12 cellular contexts compared by ENCODE assay signal in genomic region chr20:49179368-49180277, GRCh38. TPM values are rescaled to one million over a fixed set of nuclear protein-coding genes. Genes with fewer than 3 reads are reported as not detected.
DNase-seq lines count a peak whose midpoint lies in the region; ATAC-seq and TF ChIP-seq lines count a peak whose summit lies in the region.
"Had no signal": no experiment of that assay in that cellular context is flagged by ENCODE, and none has a peak within 500 bp of the region (broad histone marks: within the 10 kb centered on the region; RNA-seq: fewer than 3 reads in every experiment).

No MANE protein-coding gene starts in this region.

- H3K27ac ChIP-seq in left ventricle myocardium inferior (replicated peaks) (peak overlapping the region; percentile 41), right atrium auricular region (peak overlapping the region in 1 of 2 donors; percentile 3), OCI-LY1 (ENCODE audit: low read depth, low read length, poor library complexity, severe bottlenecking) (peak overlapping the region; percentile 9), upper lobe of right lung (peak overlapping the region; percentile 33)

- H2AFZ ChIP-seq in OCI-LY1 (ENCODE audit: low read length) = no peak overlapping the region

- peak overlapping the region; percentile 11; the same call in 1 of the 2 replicates for H3K4me2 ChIP-seq in OCI-LY1 (ENCODE audit: low read length)

- H3K36me3 ChIP-seq in left ventricle myocardium inferior (peaks cover 11% of the 10 kb centered on the region), right atrium auricular region (peaks cover 5% of the 10 kb centered on the region), OCI-LY1 (ENCODE audit: insufficient read depth, low read length) (peaks cover 16% of the 10 kb centered on the region), upper lobe of right lung (peaks cover 11% of the 10 kb centered on the region)

- H3K4me3 ChIP-seq in left ventricle myocardium inferior (no peak overlapping the region), right atrium auricular region (no peak overlapping the region), OCI-LY1 (ENCODE audit: low read depth, low read length, poor library complexity, severe bottlenecking) (no peak overlapping the region), upper lobe of right lung (no peak overlapping the region)
- H3K4me3 ChIP-seq: skin epidermis had no signal

- H3K9me3 ChIP-seq in left ventricle myocardium inferior (replicated peaks) = no peaks in the 10 kb centered on the region
- H3K9me3 ChIP-seq in right atrium auricular region = no peaks in the 10 kb centered on the region
- no peaks in the 10 kb centered on the region for H3K9me3 ChIP-seq in OCI-LY1 (ENCODE audit: low read length)
- H3K9me3 ChIP-seq in upper lobe of right lung = no peaks in the 10 kb centered on the region

- no peak for ATAC-seq in upper lobe of right lung
- ATAC-seq in HG03108 (IDR thresholded peaks at IDR 0.05; ENCODE audit: unreplicated experiment) = no peak
- ATAC-seq in HG03025 (IDR thresholded peaks at IDR 0.05; ENCODE audit: low FRiP score, unreplicated experiment) = no peak

- TF ChIP-seq CTCF in left ventricle myocardium inferior (IDR thresholded peaks at IDR 0.05; ENCODE audit: borderline replicate concordance) (no peak), right atrium auricular region (IDR thresholded peaks at IDR 0.05) (no peak), OCI-LY1 (IDR thresholded peaks at IDR 0.05; ENCODE audit: low read length) (no peak), upper lobe of right lung (IDR thresholded peaks at IDR 0.05) (no peak)

- intact Hi-C loops in left ventricle myocardium inferior (cut with micrococcal nuclease) = no loop called here
- intact Hi-C loops in upper lobe of right lung (cut with DNase I) = no loop called here

- H4K20me1 ChIP-seq in OCI-LY1 (ENCODE audit: insufficient read depth, low read length) = no peaks in the 10 kb centered on the region

- no peak for DNase-seq in left ventricle myocardium inferior
- DNase-seq in right atrium auricular region (ENCODE audit: low spot score) = no peak
- peak; percentile 18 for DNase-seq in left kidney (ENCODE audit: low read depth, low spot score)
- no peak for DNase-seq in upper lobe of right lung
- no peak for DNase-seq in stimulated activated CD4-positive, alpha-beta T cell treated with anti-CD3 and anti-CD28 coated beads, Interleukin-2, amount 100 ng/mL, for 24 hours
- DNase-seq: activated CD4-positive, alpha-beta T cell treated with anti-CD3 and anti-CD28 coated beads, Interleukin-2, amount 10 ng/mL, durations not matched to agents 7 days and 5 days; DMS53; NCI-H345 had no signal

- H3F3A ChIP-seq in OCI-LY1 (ENCODE audit: insufficient read depth, low read length) = no peaks in the 10 kb centered on the region

- peaks cover 85% of the 10 kb centered on the region for H3K79me2 ChIP-seq in OCI-LY1 (ENCODE audit: insufficient read depth, low read length)

- no peaks in the 10 kb centered on the region for H3K27me3 ChIP-seq in left ventricle myocardium inferior (ENCODE audit: low read depth)
- no peaks in the 10 kb centered on the region for H3K27me3 ChIP-seq in right atrium auricular region
- H3K27me3 ChIP-seq in OCI-LY1 (ENCODE audit: insufficient read depth, low read length) = no peaks in the 10 kb centered on the region
- no peaks in the 10 kb centered on the region for H3K27me3 ChIP-seq in upper lobe of right lung

- H3K9ac ChIP-seq in OCI-LY1 (ENCODE audit: low read length) = no peak overlapping the region

- H3K4me1 ChIP-seq in left ventricle myocardium inferior = peaks cover 67% of the 10 kb centered on the region
- peaks cover 0 to 38% of the 10 kb centered on the region in 2 donors for H3K4me1 ChIP-seq in right atrium auricular region
- H3K4me1 ChIP-seq in OCI-LY1 (ENCODE audit: insufficient read depth, low read length, severe bottlenecking) = peaks cover 52% of the 10 kb centered on the region
- peaks cover 41% of the 10 kb centered on the region for H3K4me1 ChIP-seq in upper lobe of right lung

- no peaks in the 10 kb centered on the region for H3K9me2 ChIP-seq in OCI-LY1 (ENCODE audit: low read depth, low read length)

RNA-seq across cellular contexts. Expression of gene STAU1, which starts 8.5 kb away (rescaled TPM):
- total RNA-seq in left ventricle myocardium inferior (63.4 TPM), right atrium auricular region (10 to 100 TPM; 62.9 to 77.0 TPM), upper lobe of right lung (76.0 TPM)

RNA-seq across cellular contexts. Expression of gene DDX27, which starts 39.6 kb away (rescaled TPM):
- total RNA-seq in left ventricle myocardium inferior (14.6 TPM), right atrium auricular region (10 to 100 TPM; 10.2 to 20.6 TPM), upper lobe of right lung (25.9 TPM)
